14 cellular contexts compared by ENCODE assay signal in the genomic region with DNA sequence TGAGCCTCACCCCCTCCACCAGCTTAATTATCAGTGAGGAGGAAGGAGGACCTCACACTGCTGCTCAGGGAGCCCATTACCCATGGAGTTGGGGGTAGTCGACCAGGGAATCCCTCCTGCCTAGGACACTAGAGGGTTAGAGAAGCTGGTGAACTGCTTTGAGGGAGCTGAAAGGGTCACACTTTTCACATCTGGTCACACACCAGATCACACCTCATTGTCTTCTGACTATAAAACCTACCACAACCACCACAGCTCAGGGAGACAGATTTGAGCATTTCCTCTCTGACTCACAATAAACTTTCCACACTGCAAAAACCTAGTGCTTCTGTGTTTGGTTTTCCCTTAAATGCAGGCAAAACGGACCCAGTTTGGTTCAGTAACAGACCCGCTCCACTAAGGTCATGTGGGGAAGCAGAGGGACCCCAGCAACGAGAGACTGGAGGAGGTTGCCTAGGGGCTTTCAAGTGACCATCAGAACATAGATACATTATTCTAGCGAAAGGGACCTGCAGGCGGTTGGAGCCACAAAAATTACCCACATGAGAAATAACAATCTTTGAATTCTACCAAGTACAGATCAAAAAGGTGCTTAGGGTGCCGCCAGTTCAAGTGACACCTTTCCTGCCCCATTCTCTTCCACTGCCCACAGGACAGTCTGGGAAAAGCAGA.
A peak's percentile ranks its signal among the peaks of the same experiment; 100 is the strongest.
DNase-seq lines count a peak whose midpoint lies in the region; ATAC-seq and TF ChIP-seq lines count a peak whose summit lies in the region.
"Had no signal": no experiment of that assay in that cellular context is flagged by ENCODE, and none has a peak within 500 bp of the region (broad histone marks: within the 10 kb centered on the region; RNA-seq: fewer than 3 reads in every experiment).

No MANE protein-coding gene starts in this region.

- TF ChIP-seq CTCF in choroid plexus epithelial cell (conservative IDR thresholded peaks at IDR 0.05; ENCODE audit: low read depth, low read length) (no peak), A673 (conservative IDR thresholded peaks at IDR 0.05; ENCODE audit: low read depth, low read length) (no peak), lower leg skin (IDR thresholded peaks at IDR 0.05) (no peak)

- peaks cover 44% of the 10 kb centered on the region for H3K4me1 ChIP-seq in A673 (ENCODE audit: insufficient read depth, low read length, poor library complexity, severe bottlenecking)
- H3K4me1 ChIP-seq: HAP-1 had no signal

- POLR2A ChIA-PET in A673 (lab: Charles Lee; ENCODE audit: low non-redundant PET): no interaction called here

- no peaks in the 10 kb centered on the region for H3K9me3 ChIP-seq in A673 (ENCODE audit: low read depth, low read length, poor library complexity, severe bottlenecking)
- H3K9me3 ChIP-seq: BLaER1, HAP-1 had no signal

- 56 to 70% methylated on average over 7 of the region's 7 CpGs for WGBS in lower leg skin, 2 donors

- H3K27ac ChIP-seq in A673 (ENCODE audit: low read depth, low read length, poor library complexity, severe bottlenecking): no peak overlapping the region
- H3K27ac ChIP-seq: BLaER1, VCaP had no signal

- CTCF ChIA-PET in A673 (lab: Charles Lee): no interaction called here

- H3K27me3 ChIP-seq in A673 (replicated peaks; ENCODE audit: insufficient read depth, low read depth, low read length, poor library complexity): peaks cover 10% of the 10 kb centered on the region
- H3K27me3 ChIP-seq: BLaER1 had no signal

- TF ChIP-seq POLR2A in lower leg skin (IDR thresholded peaks at IDR 0.05): no peak

- BruUV-seq in A673 (replicated peaks; lab: Mats Ljungman, UMichigan): no TSS peak

- peak; percentile 18 for DNase-seq in GDM1 (lab: John Stamatoyannopoulos, UW)
- peak; percentile 28 for DNase-seq in choroid plexus epithelial cell (ENCODE audit: low read depth)
- no peak for DNase-seq in NCI-H1436 treated with DMSO at 0.1 percent for 48 hours (lab: John Stamatoyannopoulos, UW)
- DNase-seq in NCI-H1417 (lab: John Stamatoyannopoulos, UW): no peak
- DNase-seq in A673 (ENCODE audit: low spot score): no peak
- no peak for DNase-seq in lower leg skin (ENCODE audit: low spot score in 2 of 2)
- DNase-seq: NCI-H2227 treated with DMSO at 0.1 percent for 48 hours; posterior cingulate gyrus; stimulated activated CD8-positive, alpha-beta memory T cell treated with anti-CD3 and anti-CD28 coated beads, Interleukin-4, amount 100 ng/mL, for 48 hours had no signal

- ATAC-seq in GM19463 (IDR thresholded peaks at IDR 0.05; ENCODE audit: unreplicated experiment) (peak; percentile 69), HG03095 (IDR thresholded peaks at IDR 0.05; ENCODE audit: unreplicated experiment) (peak; percentile 58)

- no peaks in the 10 kb centered on the region for H3K36me3 ChIP-seq in A673 (ENCODE audit: insufficient read depth, low read length, poor library complexity, severe bottlenecking)
- H3K36me3 ChIP-seq: BLaER1, HAP-1 had no signal

- H3K4me3 ChIP-seq in choroid plexus epithelial cell (ENCODE audit: low read depth, low read length) (no peak overlapping the region), A673 (ENCODE audit: low read depth, low read length, poor library complexity, severe bottlenecking) (no peak overlapping the region), lower leg skin (ENCODE audit: low read depth, poor library complexity, severe bottlenecking) (no peak overlapping the region)
- H3K4me3 ChIP-seq: BLaER1, HAP-1 had no signal

- intact Hi-C loops in A673 (cut with micrococcal nuclease; ENCODE audit: unreplicated experiment) (no loop called here), lower leg skin (cut with DNase I; ENCODE audit: low total_unique reads) (no loop called here)

Comparison
In these comparisons a context has a peak if more than half of its experiments do, and no peak if none do; other contexts are left out.
1. DNase-seq: peak in GDM1 (single experiment) and choroid plexus epithelial cell (single experiment); none in NCI-H1436 treated with DMSO at 0.1 percent for 48 hours (single experiment), NCI-H1417 (0 of 3), A673 (single experiment) and lower leg skin (0 of 2).